ENCODE assay signal across 14 cellular contexts in genomic region chr17:48310748-48311213, GRCh38.
DNase-seq lines count a peak whose midpoint lies in the region; ATAC-seq and TF ChIP-seq lines count a peak whose summit lies in the region.
"Had no signal": no experiment of that assay in that cellular context is flagged by ENCODE, and none has a peak within 500 bp of the region (broad histone marks: within the 10 kb centered on the region; RNA-seq: fewer than 3 reads in every experiment).

No MANE protein-coding gene starts in this region.

- ATAC-seq in HG03097 (IDR thresholded peaks at IDR 0.05; ENCODE audit: low FRiP score, unreplicated experiment) (no peak), HG03039 (IDR thresholded peaks at IDR 0.05; ENCODE audit: unreplicated experiment) (no peak)
- ATAC-seq: mucosa of descending colon, right cardiac atrium had no signal

- H3K27ac Mint-ChIP-seq in Caco-2 (ENCODE audit: unreplicated experiment): no peak overlapping the region
- H3K27ac Mint-ChIP-seq: activated T-helper 1 cell treated with anti-CD3 and anti-CD28 coated beads, Interleukin-12 subunit alpha, Interleukin-12 subunit beta, Interleukin-2, Interleukin-4 antibody, amounts not matched to agents 30 ng/mL and 10 ng/mL and 1 ng/mL, durations not matched to agents 14 hours and 24 hours and 36 hours had no signal

- no peaks in the 10 kb centered on the region for H3K9me3 Mint-ChIP-seq in Caco-2 (ENCODE audit: unreplicated experiment)
- H3K9me3 Mint-ChIP-seq: activated T-helper 1 cell treated with anti-CD3 and anti-CD28 coated beads, Interleukin-12 subunit alpha, Interleukin-12 subunit beta, Interleukin-2, Interleukin-4 antibody, amounts not matched to agents 30 ng/mL and 10 ng/mL and 1 ng/mL, durations not matched to agents 14 hours and 24 hours and 36 hours had no signal

- H3K36me3 Mint-ChIP-seq in Caco-2 (ENCODE audit: insufficient read depth, unreplicated experiment): no peaks in the 10 kb centered on the region

- H3K27me3 ChIP-seq in Caco-2 (replicated peaks; ENCODE audit: control insufficient read depth, insufficient read depth, low read length): no peaks in the 10 kb centered on the region
- H3K27me3 ChIP-seq in iPS-15b (ENCODE audit: control insufficient read depth, insufficient read depth, low read length): no peaks in the 10 kb centered on the region

- no peaks in the 10 kb centered on the region for H3K9me3 ChIP-seq in Caco-2
- no peaks in the 10 kb centered on the region for H3K9me3 ChIP-seq in iPS-15b (ENCODE audit: control insufficient read depth, insufficient read depth, low read length)
- H3K9me3 ChIP-seq: mucosa of descending colon, thyroid gland had no signal

- CTCF ChIA-PET in Caco-2 (lab: Charles Lee): no interaction called here

- no peak for TF ChIP-seq CTCF in Caco-2 (IDR thresholded peaks at IDR 0.05; ENCODE audit: insufficient read depth in 1 of 2, low read depth in 1 of 2, low read length in 1 of 2, severe bottlenecking in 1 of 2, unreplicated experiment in 1 of 2)
- TF ChIP-seq CTCF in lower leg skin (IDR thresholded peaks at IDR 0.05): no peak

- TF ChIP-seq POLR2A in lower leg skin (IDR thresholded peaks at IDR 0.05): no peak

- H3K4me3 ChIP-seq in Caco-2 (ENCODE audit: low read depth, low read length) (no peak overlapping the region), iPS-15b (ENCODE audit: low read depth, low read length) (peak overlapping the region; percentile 26), lower leg skin (ENCODE audit: low read depth, poor library complexity, severe bottlenecking) (no peak overlapping the region)
- H3K4me3 ChIP-seq: mucosa of descending colon, thyroid gland had no signal

- peaks cover 14% of the 10 kb centered on the region for H3K4me1 Mint-ChIP-seq in Caco-2 (ENCODE audit: low read depth, unreplicated experiment)

- WGBS in lower leg skin, 2 donors: 22 to 30% methylated on average over 16 of the region's 16 CpGs

- intact Hi-C loops in Caco-2 (cut with micrococcal nuclease; ENCODE audit: unreplicated experiment): no loop called here
- intact Hi-C loops in lower leg skin (cut with DNase I; ENCODE audit: low total_unique reads): no loop called here

- BruUV-seq in Caco-2 (replicated peaks; lab: Mats Ljungman, UMichigan): no TSS peak

- H3K36me3 ChIP-seq in Caco-2 (ENCODE audit: control insufficient read depth, insufficient read depth, low read length) (no peaks in the 10 kb centered on the region), iPS-15b (ENCODE audit: control insufficient read depth, insufficient read depth, low read length) (no peaks in the 10 kb centered on the region)
- H3K36me3 ChIP-seq: thyroid gland had no signal

- POLR2A ChIA-PET in Caco-2 (lab: Charles Lee): no interaction called here

- peaks cover 13% of the 10 kb centered on the region for H3K27me3 Mint-ChIP-seq in Caco-2 (ENCODE audit: insufficient read depth, unreplicated experiment)

- H3K4me1 ChIP-seq in Caco-2 (peaks cover 18% of the 10 kb centered on the region), iPS-15b (ENCODE audit: control insufficient read depth, insufficient read depth, low read length) (no peaks in the 10 kb centered on the region)
- H3K4me1 ChIP-seq: thyroid gland had no signal

- no peak overlapping the region for H3K9ac ChIP-seq in iPS-15b (ENCODE audit: low read depth, low read length)

- DNase-seq in Caco-2 (peak; percentile 26 to 42), NCI-H1436 treated with DMSO at 0.1 percent for 48 hours (lab: John Stamatoyannopoulos, UW) (peak; percentile 31), NCI-H748 treated with DMSO at 0.1 percent for 48 hours (lab: John Stamatoyannopoulos, UW) (peak; percentile 65), lower leg skin (ENCODE audit: low spot score in 2 of 2) (no peak)
- no peak for DNase-seq in activated CD4-positive, alpha-beta T cell treated with anti-CD3 and anti-CD28 coated beads, Interleukin-2, amount 50 U/mL, for 48 hours
- DNase-seq: activated CD4-positive, CD25-positive, alpha-beta regulatory T cell treated with anti-CD3 and anti-CD28 coated beads, Interleukin-2, amount 50 U/mL, for 72 hours; hypothalamus; mucosa of descending colon; right cardiac atrium; thyroid gland had no signal

- H3K4me3 Mint-ChIP-seq in Caco-2 (ENCODE audit: unreplicated experiment): peak overlapping the region; percentile 65
- H3K4me3 Mint-ChIP-seq: activated T-helper 1 cell treated with anti-CD3 and anti-CD28 coated beads, Interleukin-12 subunit alpha, Interleukin-12 subunit beta, Interleukin-2, Interleukin-4 antibody, amounts not matched to agents 30 ng/mL and 10 ng/mL and 1 ng/mL, durations not matched to agents 14 hours and 24 hours and 36 hours had no signal

Comparison
In these comparisons a context has a peak if more than half of its experiments do, and no peak if none do; other contexts are left out.
1. DNase-seq: peak in Caco-2 (2 of 2), NCI-H1436 treated with DMSO at 0.1 percent for 48 hours (single experiment) and NCI-H748 treated with DMSO at 0.1 percent for 48 hours (single experiment); none in lower leg skin (0 of 2) and activated CD4-positive, alpha-beta T cell treated with anti-CD3 and anti-CD28 coated beads, Interleukin-2, amount 50 U/mL, for 48 hours (0 of 2).